Comparison of ENCODE assay signal across 26 cellular contexts in the genomic region with DNA sequence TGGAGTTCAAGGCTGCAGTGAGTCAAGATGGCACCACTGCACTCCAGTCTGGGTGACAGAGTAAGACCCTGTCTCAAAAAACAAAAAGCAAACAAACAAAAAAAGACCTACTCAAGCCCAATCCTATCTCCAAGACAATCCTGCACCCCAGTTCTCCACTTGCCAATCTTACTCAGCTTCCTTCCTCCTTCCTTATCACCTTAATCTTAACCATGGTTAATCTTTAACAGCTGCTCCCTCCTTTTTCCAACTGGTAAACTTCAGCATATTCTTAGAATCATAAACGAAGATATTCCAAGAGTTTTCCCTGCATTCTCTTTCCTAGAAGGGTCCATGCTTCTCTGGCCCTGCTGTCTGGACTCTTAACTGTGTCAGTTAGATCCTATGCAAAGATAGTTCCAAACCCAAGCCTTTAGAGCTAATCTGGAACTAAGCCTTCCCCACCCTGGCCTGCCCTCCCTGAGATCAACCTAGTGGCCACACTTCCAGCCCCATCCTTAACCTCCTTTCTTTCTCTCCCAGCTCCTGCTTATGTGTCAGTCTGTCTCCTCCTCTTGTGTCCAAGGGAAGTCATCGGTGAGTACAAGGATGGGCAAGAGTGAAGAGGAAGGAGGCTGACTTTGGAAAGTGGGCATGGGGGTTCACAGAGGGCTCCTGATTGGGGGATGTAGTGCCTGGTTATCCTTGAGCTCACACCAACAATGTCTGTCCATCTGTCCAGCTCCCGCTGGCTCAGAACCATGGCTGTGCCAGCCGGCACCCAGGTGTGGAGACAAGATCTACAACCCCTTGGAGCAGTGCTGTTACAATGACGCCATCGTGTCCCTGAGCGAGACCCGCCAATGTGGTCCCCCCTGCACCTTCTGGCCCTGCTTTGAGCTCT. TPM values are rescaled to one million over a fixed set of nuclear protein-coding genes. Genes with fewer than 3 reads are reported as not detected.
DNase-seq lines count a peak whose midpoint lies in the region; ATAC-seq, FAIRE-seq and TF ChIP-seq lines count a peak whose summit lies in the region.
"Had no signal": no experiment of that assay in that cellular context is flagged by ENCODE, and none has a peak within 500 bp of the region (broad histone marks: within the 10 kb centered on the region; RNA-seq: fewer than 3 reads in every experiment).

No MANE protein-coding gene starts in this region.

- no peak for TF ChIP-seq POLR2A in A549 (IDR thresholded peaks at IDR 0.05; ENCODE audit: low read length)

- H3K9ac ChIP-seq in mucosa of rectum (ENCODE audit: low read depth in 1 of 2, low read length in 2 of 2), result no peak overlapping the region
- H3K9ac ChIP-seq: KMS-11 had no signal

- ATAC-seq in A549 (no peak; a peak in 1 of 6 replicates), GM21526 (IDR thresholded peaks at IDR 0.05; ENCODE audit: low FRiP score, unreplicated experiment) (no peak), HG02642 (IDR thresholded peaks at IDR 0.05; ENCODE audit: poor library complexity, unreplicated experiment) (no peak)
- ATAC-seq: CD8-positive, alpha-beta T cell had no signal

- H3K36me3 ChIP-seq in bronchial epithelial cell (ENCODE audit: control insufficient read depth, insufficient read depth, low read length) (no peaks in the 10 kb centered on the region), mucosa of rectum (ENCODE audit: control insufficient read depth in 2 of 2, insufficient read depth in 2 of 2, low read length in 2 of 2) (no peaks in the 10 kb centered on the region)
- H3K36me3 ChIP-seq: SJSA1 had no signal

- CTCF ChIA-PET in A549 (lab: Yijun Ruan, JAX), result interaction anchor here (0.6 to 2.7 kb wide), 8 partner anchors 18 to 131 kb away, joined by 3 to 14 read pairs (median 4); no protein-coding TSS in a partner anchor

- POLR2A ChIA-PET in A549 (lab: Yijun Ruan, JAX), result interaction anchor here (0.8 kb wide), 1 partner anchor 21 kb away, joined by 3 read pairs; no protein-coding TSS in a partner anchor

- H3K4me1 ChIP-seq in A549 (peaks cover 7% of the 10 kb centered on the region; the same call in 1 of the 3 replicates), mucosa of rectum (ENCODE audit: control insufficient read depth in 2 of 2, insufficient read depth in 2 of 2, low read length in 2 of 2) (peaks cover 4 to 13% of the 10 kb centered on the region in 2 donors)

- no peak for TF ChIP-seq CTCF in A549 (IDR thresholded peaks at IDR 0.05)
- no peak for TF ChIP-seq CTCF in bronchial epithelial cell (IDR thresholded peaks at IDR 0.05; ENCODE audit: insufficient read depth, low read length, severe bottlenecking)

- H3K4me3 ChIP-seq in A549 (no peak overlapping the region), bronchial epithelial cell (ENCODE audit: low read depth, low read length) (no peak overlapping the region), mucosa of rectum (ENCODE audit: low read length in 2 of 2) (peak overlapping the region; percentile 20 to 22)
- H3K4me3 ChIP-seq: SJSA1 had no signal

- H3K9me3 ChIP-seq in A549 (peaks cover 20% of the 10 kb centered on the region), mucosa of rectum (ENCODE audit: control insufficient read depth in 2 of 2, low read length in 2 of 2) (no peaks in the 10 kb centered on the region)

- no peak for TF ChIP-seq EP300 in A549 (IDR thresholded peaks at IDR 0.05)

- WGBS in A549 (ENCODE audit: missing lambda C conversion rate), result 81% methylated on average over 8 of the region's 8 CpGs

- FAIRE-seq in A549 (lab: Jason Lieb, UNC), result no peak
- FAIRE-seq in bronchial epithelial cell (lab: Jason Lieb, UNC), result peak; percentile 84
- FAIRE-seq: RCC 7860 had no signal

- peak overlapping the region; percentile 18; the same call in 2 of the 3 replicates for H3K4me2 ChIP-seq in A549
- H3K4me2 ChIP-seq: KMS-11 had no signal

- no peaks in the 10 kb centered on the region for H3K27me3 ChIP-seq in bronchial epithelial cell (ENCODE audit: control insufficient read depth, insufficient read depth, low read length)
- no peaks in the 10 kb centered on the region for H3K27me3 ChIP-seq in mucosa of rectum (ENCODE audit: control insufficient read depth in 2 of 2, insufficient read depth in 2 of 2, low read length in 2 of 2)
- H3K27me3 ChIP-seq: SJSA1 had no signal

- no peak overlapping the region for H3K27ac ChIP-seq in A549
- peak overlapping the region; percentile 56 to 63 for H3K27ac ChIP-seq in mucosa of rectum (ENCODE audit: low read depth in 2 of 2, low read length in 2 of 2)
- H3K27ac ChIP-seq: 22Rv1, HL-60, KMS-11, SJSA1 had no signal

- no peak for TF ChIP-seq RAD21 in A549 (conservative IDR thresholded peaks at IDR 0.05 in 1 of 2, IDR thresholded peaks at IDR 0.05 in 1 of 2)

- no peak for DNase-seq in A549 (ENCODE audit: low read depth in 1 of 2, low spot score in 1 of 2)
- peak; percentile 45 for DNase-seq in OCI-M1 (lab: John Stamatoyannopoulos, UW)
- no peak for DNase-seq in bronchial epithelial cell (ENCODE audit: low read depth)
- no peak for DNase-seq in NCI-H146 (lab: John Stamatoyannopoulos, UW)
- DNase-seq in activated naive CD4-positive, alpha-beta T cell (lab: John Stamatoyannopoulos, UW), result no peak
- DNase-seq: AML-193; C1 segment of cervical spinal cord; CD8-positive, alpha-beta T cell; DMS53; EL; H7; MV-4-11; NCI-H1694; NCI-H2081; NCI-H446; NCI-H526 had no signal

TF ChIP-seq in A549, 52 proteins besides CTCF, POLR2A, EP300 and RAD21:
- TF ChIP-seq, protein P1, sequence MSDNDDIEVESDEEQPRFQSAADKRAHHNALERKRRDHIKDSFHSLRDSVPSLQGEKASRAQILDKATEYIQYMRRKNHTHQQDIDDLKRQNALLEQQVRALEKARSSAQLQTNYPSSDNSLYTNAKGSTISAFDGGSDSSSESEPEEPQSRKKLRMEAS (IDR thresholded peaks at IDR 0.05), result 0 out of 2 replicates have a peak, but pooled peaks have one; percentile 23
- TF ChIP-seq GATA3 (IDR thresholded peaks at IDR 0.05; ENCODE audit: borderline replicate concordance) (peak; percentile 57; the same call in 1 of the 2 replicates), HOXB5 (CRISPR knock-in tag; IDR thresholded peaks at IDR 0.05) (no peak)

RNA-seq across cellular contexts. Expression of a gene that starts 12.1 kb away (rescaled TPM):
- polyA plus RNA-seq in A549 (2011; rRNA removed) (0.78 and 1.9 TPM in 2 replicates), A549 (2017; fragmentation: RNase III; extraction: RNeasy Plus Mini Kit Qiagen cat#74134 plus additional on column Dnase treatment) (0.21 to 1.4 TPM (median 1.1 TPM) in 3 replicates)
- polyA plus RNA-seq in A549 (2012; cell fraction: cytosol; rRNA removed), result 0.70 and 0.75 TPM in 2 replicates
- polyA plus RNA-seq in A549 (2012; cell fraction: nucleus; rRNA removed), result 0.42 and 0.68 TPM in 2 replicates
- 0.63 and 1.2 TPM in 2 replicates for polyA minus RNA-seq in A549 (2011; rRNA and poly(A)+ RNA removed)
- total RNA-seq in bronchial epithelial cell, result 2.4 TPM in 1 of 2 replicates, not detected in the other
- total RNA-seq: CD8-positive, alpha-beta T cell; HT1080; OCI-LY7; SJSA1 had no signal

RNA-seq across cellular contexts. Expression of a gene that starts 35.6 kb away (rescaled TPM):
- polyA plus RNA-seq in A549 (2011; rRNA removed), result 0.16 TPM in 1 of 2 replicates, not detected in the other
- polyA plus RNA-seq in A549 (2012; cell fraction: cytosol; rRNA removed), result 0.07 and 0.18 TPM in 2 replicates
- 0.08 TPM in 1 of 2 replicates, not detected in the other for polyA plus RNA-seq in A549 (2012; cell fraction: nucleus; rRNA removed)
- 0.44 to 1.1 TPM (median 0.66 TPM) in 3 replicates for polyA plus RNA-seq in A549 (2017; fragmentation: RNase III; extraction: RNeasy Plus Mini Kit Qiagen cat#74134 plus additional on column Dnase treatment)
- not detected in 2 replicates for polyA minus RNA-seq in A549 (2011; rRNA and poly(A)+ RNA removed)
- total RNA-seq in bronchial epithelial cell, result not detected in 2 replicates
- total RNA-seq: CD8-positive, alpha-beta T cell; H7; OCI-LY7; SJSA1 had no signal

Comparison
In these comparisons a context has a peak if more than half of its experiments do, and no peak if none do; other contexts are left out.
1. H3K27ac ChIP-seq: peak in mucosa of rectum (2 of 2); none in A549 (0 of 2).
2. H3K4me3 ChIP-seq: peak in mucosa of rectum (2 of 2); none in A549 (single experiment) and bronchial epithelial cell (single experiment).